In the genomic region with DNA sequence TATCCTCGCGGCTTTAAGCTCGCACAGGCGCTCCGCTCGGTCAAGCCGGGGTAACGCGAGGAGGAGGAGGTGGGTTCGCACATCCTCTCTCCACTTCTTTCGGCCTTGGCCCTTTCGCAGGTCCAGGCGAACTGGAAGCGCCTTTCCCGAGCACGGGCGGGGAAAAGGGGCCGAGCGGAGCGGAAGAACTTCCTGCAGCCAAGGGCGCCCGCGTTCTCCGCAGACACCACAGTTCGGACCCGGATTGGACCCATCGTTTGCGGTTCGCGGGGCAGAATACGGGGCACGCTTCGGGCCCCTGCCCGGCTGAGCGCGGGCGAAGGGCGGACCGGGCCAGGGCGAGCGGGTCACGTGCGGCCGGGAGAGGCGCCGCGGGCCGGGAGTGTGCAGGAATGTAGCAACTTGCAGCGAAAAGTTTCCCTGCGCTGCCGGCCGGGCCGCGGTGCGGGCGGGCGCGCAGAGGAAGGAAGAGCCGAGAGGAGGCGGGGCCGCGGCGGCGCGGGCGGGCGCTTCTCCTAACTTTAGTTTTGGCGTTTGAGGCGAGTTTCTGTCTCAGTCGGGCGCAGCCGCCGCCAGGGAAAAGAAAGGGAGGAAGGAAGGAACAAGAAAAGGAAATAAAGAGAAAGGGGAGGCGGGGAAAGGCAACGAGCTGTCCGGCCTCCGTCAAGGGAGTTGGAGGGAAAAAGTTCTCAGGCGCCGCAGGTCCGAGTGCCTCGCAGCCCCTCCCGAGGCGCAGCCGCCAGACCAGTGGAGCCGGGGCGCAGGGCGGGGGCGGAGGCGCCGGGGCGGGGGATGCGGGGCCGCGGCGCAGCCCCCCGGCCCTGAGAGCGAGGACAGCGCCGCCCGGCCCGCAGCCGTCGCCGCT, we compare ENCODE assay signal across 1 cellular context.
TF ChIP-seq lines count a peak whose summit lies in the region.

Gene YAP1 (plus strand): TSS at position 552 of the 865 bp plus-strand sequence. CDS start 402 bp downstream, outside the sequence.

TF ChIP-seq in HepG2, 621 proteins besides CTCF, POLR2A, EP300 and RAD21 (continued from another document):
- TF ChIP-seq, protein P1, sequence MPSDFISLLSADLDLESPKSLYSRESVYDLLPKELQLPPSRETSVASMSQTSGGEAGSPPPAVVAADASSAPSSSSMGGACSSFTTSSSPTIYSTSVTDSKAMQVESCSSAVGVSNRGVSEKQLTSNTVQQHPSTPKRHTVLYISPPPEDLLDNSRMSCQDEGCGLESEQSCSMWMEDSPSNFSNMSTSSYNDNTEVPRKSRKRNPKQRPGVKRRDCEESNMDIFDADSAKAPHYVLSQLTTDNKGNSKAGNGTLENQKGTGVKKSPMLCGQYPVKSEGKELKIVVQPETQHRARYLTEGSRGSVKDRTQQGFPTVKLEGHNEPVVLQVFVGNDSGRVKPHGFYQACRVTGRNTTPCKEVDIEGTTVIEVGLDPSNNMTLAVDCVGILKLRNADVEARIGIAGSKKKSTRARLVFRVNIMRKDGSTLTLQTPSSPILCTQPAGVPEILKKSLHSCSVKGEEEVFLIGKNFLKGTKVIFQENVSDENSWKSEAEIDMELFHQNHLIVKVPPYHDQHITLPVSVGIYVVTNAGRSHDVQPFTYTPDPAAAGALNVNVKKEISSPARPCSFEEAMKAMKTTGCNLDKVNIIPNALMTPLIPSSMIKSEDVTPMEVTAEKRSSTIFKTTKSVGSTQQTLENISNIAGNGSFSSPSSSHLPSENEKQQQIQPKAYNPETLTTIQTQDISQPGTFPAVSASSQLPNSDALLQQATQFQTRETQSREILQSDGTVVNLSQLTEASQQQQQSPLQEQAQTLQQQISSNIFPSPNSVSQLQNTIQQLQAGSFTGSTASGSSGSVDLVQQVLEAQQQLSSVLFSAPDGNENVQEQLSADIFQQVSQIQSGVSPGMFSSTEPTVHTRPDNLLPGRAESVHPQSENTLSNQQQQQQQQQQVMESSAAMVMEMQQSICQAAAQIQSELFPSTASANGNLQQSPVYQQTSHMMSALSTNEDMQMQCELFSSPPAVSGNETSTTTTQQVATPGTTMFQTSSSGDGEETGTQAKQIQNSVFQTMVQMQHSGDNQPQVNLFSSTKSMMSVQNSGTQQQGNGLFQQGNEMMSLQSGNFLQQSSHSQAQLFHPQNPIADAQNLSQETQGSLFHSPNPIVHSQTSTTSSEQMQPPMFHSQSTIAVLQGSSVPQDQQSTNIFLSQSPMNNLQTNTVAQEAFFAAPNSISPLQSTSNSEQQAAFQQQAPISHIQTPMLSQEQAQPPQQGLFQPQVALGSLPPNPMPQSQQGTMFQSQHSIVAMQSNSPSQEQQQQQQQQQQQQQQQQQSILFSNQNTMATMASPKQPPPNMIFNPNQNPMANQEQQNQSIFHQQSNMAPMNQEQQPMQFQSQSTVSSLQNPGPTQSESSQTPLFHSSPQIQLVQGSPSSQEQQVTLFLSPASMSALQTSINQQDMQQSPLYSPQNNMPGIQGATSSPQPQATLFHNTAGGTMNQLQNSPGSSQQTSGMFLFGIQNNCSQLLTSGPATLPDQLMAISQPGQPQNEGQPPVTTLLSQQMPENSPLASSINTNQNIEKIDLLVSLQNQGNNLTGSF (CRISPR knock-in tag; IDR thresholded peaks at IDR 0.05), result no peak
- TF ChIP-seq ZNF652 (CRISPR knock-in tag; IDR thresholded peaks at IDR 0.05; ENCODE audit: borderline replicate concordance, low read depth), result no peak
- TF ChIP-seq CEBPG (CRISPR knock-in tag; IDR thresholded peaks at IDR 0.05), result peak; percentile 62
- peak; percentile 91; the same call in 1 of the 2 replicates for TF ChIP-seq ZNF724P (CRISPR knock-in tag; IDR thresholded peaks at IDR 0.05; ENCODE audit: borderline replicate concordance)
- no peak for TF ChIP-seq CC2D1A (CRISPR knock-in tag; IDR thresholded peaks at IDR 0.05)
- no peak for TF ChIP-seq FOXJ3 (CRISPR knock-in tag; IDR thresholded peaks at IDR 0.05; ENCODE audit: borderline replicate concordance)
- TF ChIP-seq BRCA1 (CRISPR knock-in tag; IDR thresholded peaks at IDR 0.05), result no peak
- TF ChIP-seq, protein P2, sequence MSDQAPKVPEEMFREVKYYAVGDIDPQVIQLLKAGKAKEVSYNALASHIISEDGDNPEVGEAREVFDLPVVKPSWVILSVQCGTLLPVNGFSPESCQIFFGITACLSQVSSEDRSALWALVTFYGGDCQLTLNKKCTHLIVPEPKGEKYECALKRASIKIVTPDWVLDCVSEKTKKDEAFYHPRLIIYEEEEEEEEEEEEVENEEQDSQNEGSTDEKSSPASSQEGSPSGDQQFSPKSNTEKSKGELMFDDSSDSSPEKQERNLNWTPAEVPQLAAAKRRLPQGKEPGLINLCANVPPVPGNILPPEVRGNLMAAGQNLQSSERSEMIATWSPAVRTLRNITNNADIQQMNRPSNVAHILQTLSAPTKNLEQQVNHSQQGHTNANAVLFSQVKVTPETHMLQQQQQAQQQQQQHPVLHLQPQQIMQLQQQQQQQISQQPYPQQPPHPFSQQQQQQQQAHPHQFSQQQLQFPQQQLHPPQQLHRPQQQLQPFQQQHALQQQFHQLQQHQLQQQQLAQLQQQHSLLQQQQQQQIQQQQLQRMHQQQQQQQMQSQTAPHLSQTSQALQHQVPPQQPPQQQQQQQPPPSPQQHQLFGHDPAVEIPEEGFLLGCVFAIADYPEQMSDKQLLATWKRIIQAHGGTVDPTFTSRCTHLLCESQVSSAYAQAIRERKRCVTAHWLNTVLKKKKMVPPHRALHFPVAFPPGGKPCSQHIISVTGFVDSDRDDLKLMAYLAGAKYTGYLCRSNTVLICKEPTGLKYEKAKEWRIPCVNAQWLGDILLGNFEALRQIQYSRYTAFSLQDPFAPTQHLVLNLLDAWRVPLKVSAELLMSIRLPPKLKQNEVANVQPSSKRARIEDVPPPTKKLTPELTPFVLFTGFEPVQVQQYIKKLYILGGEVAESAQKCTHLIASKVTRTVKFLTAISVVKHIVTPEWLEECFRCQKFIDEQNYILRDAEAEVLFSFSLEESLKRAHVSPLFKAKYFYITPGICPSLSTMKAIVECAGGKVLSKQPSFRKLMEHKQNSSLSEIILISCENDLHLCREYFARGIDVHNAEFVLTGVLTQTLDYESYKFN (CRISPR knock-in tag; conservative IDR thresholded peaks at IDR 0.05), result peak; percentile 47
- peak; percentile 90 for TF ChIP-seq NRL (CRISPR knock-in tag; IDR thresholded peaks at IDR 0.05; ENCODE audit: borderline replicate concordance)
